22 cellular contexts compared by ENCODE assay signal in genomic region chr21:43689556-43690337, GRCh38.
"Had no signal": no experiment of that assay in that cellular context is flagged by ENCODE, and none has a peak within 500 bp of the region (broad histone marks: within the 10 kb centered on the region; RNA-seq: fewer than 3 reads in every experiment).

No MANE protein-coding gene starts in this region.

- H3K27me3 ChIP-seq: colonic mucosa, vagina had no signal

- H3K9me3 ChIP-seq: colonic mucosa, lower lobe of right lung, mucosa of descending colon, thoracic aorta, vagina had no signal

- H3K27me3 Mint-ChIP-seq: activated naive CD8-positive, alpha-beta T cell treated with anti-CD3 and anti-CD28 coated beads, Interleukin-2, amount 10 ng/mL, durations not matched to agents 7 days and 5 days; stimulated activated naive B cell treated with anti-CD40 and anti-IgM and Interleukin-4, amounts not matched to agents 10 μg/mL and 1 μg/mL and 100 μg/mL, for 72 hours; type B pancreatic cell had no signal

- H3K4me1 Mint-ChIP-seq: endodermal cell had no signal

- H3K4me1 ChIP-seq: colonic mucosa, lower lobe of right lung, vagina had no signal

- FAIRE-seq: kidney, small intestine had no signal

- H3K4me3 ChIP-seq: colonic mucosa, lower lobe of right lung, mucosa of descending colon, thoracic aorta, vagina had no signal

- H3K27ac ChIP-seq: colonic mucosa, lower lobe of right lung, thoracic aorta, vagina, VCaP had no signal

- DNase-seq: activated CD4-positive, alpha-beta T cell treated with anti-CD3 and anti-CD28 coated beads, Interleukin-2, amount 50 U/mL, for 1 hour; activated CD8-positive, alpha-beta T cell treated with anti-CD3 and anti-CD28 coated beads, Interleukin-2, amount 10 ng/mL, durations not matched to agents 7 days and 5 days; activated naive CD4-positive, alpha-beta T cell; activated naive CD8-positive, alpha-beta T cell treated with anti-CD3 and anti-CD28 coated beads, Interleukin-2, amount 10 ng/mL, durations not matched to agents 7 days and 5 days; amygdala; colonic mucosa; endodermal cell; mesendoderm; mucosa of descending colon; occipital lobe; small intestine; stimulated activated CD4-positive, alpha-beta T cell treated with anti-CD3 and anti-CD28 coated beads, Interleukin-15, amount 100 ng/mL, for 24 hours; stimulated activated CD8-positive, alpha-beta memory T cell treated with anti-CD3 and anti-CD28 coated beads, Interleukin-4, amount 100 ng/mL, for 48 hours; stimulated activated naive B cell treated with anti-CD40 and anti-IgM and Interleukin-4, amounts not matched to agents 10 μg/mL and 1 μg/mL and 100 μg/mL, for 72 hours had no signal

- H3K4me3 Mint-ChIP-seq: activated CD8-positive, alpha-beta T cell treated with anti-CD3 and anti-CD28 coated beads, Interleukin-2, amount 10 ng/mL, durations not matched to agents 7 days and 5 days; activated naive CD8-positive, alpha-beta T cell treated with anti-CD3 and anti-CD28 coated beads, Interleukin-2, amount 10 ng/mL, durations not matched to agents 7 days and 5 days; endodermal cell; stimulated activated naive B cell treated with anti-CD40 and anti-IgM and Interleukin-4, amounts not matched to agents 10 μg/mL and 1 μg/mL and 100 μg/mL, for 72 hours; type B pancreatic cell had no signal

- H3K27ac Mint-ChIP-seq: activated CD8-positive, alpha-beta T cell treated with anti-CD3 and anti-CD28 coated beads, Interleukin-2, amount 10 ng/mL, durations not matched to agents 7 days and 5 days; activated naive CD8-positive, alpha-beta T cell treated with anti-CD3 and anti-CD28 coated beads, Interleukin-2, amount 10 ng/mL, durations not matched to agents 7 days and 5 days; endodermal cell; stimulated activated naive B cell treated with anti-CD40 and anti-IgM and Interleukin-4, amounts not matched to agents 10 μg/mL and 1 μg/mL and 100 μg/mL, for 72 hours had no signal

- ATAC-seq: activated CD4-positive, CD25-positive, alpha-beta regulatory T cell treated with anti-CD3 and anti-CD28 coated beads, Interleukin-2, amount 50 U/mL, for 24 hours; activated CD8-positive, alpha-beta T cell treated with anti-CD3 and anti-CD28 coated beads, Interleukin-2, amount 10 ng/mL, durations not matched to agents 7 days and 5 days; lower lobe of right lung; mucosa of descending colon; sciatic nerve; stimulated activated naive B cell treated with anti-CD40 and anti-IgM and Interleukin-4, amounts not matched to agents 10 μg/mL and 1 μg/mL and 100 μg/mL, for 72 hours had no signal
